Comparison of ENCODE assay signal across 10 cellular contexts in genomic region chr11:47477323-47477722, GRCh38. TPM values are rescaled to one million over a fixed set of nuclear protein-coding genes. Genes with fewer than 3 reads are reported as not detected.
DNase-seq lines count a peak whose midpoint lies in the region; ATAC-seq lines count a peak whose summit lies in the region.
"Had no signal": no experiment of that assay in that cellular context is flagged by ENCODE, and none has a peak within 500 bp of the region (broad histone marks: within the 10 kb centered on the region; RNA-seq: fewer than 3 reads in every experiment).

No MANE protein-coding gene starts in this region.

- no peaks in the 10 kb centered on the region for H3K9me3 ChIP-seq in subcutaneous abdominal adipose tissue (ENCODE audit: control insufficient read depth in 5 of 5, low read length in 5 of 5)
- H3K9me3 ChIP-seq: uterus had no signal

- peaks cover 12% of the 10 kb centered on the region for H3K4me1 Mint-ChIP-seq in activated naive CD4-positive, alpha-beta T cell treated with anti-CD3 and anti-CD28 coated beads for 36 hours (ENCODE audit: low read depth)
- peaks cover 13% of the 10 kb centered on the region for H3K4me1 Mint-ChIP-seq in T-helper 2 cell treated with Interferon-gamma antibody and Interleukin-4, amounts not matched to agents 5 μg/mL and 100 μg/mL, for 36 hours (ENCODE audit: low read depth)

- intact Hi-C loops in activated naive CD4-positive, alpha-beta T cell treated with anti-CD3 and anti-CD28 coated beads for 36 hours (cut with micrococcal nuclease), result loop anchor here (1.0 kb wide), 1 partner anchor 76 kb away; the partner anchor contains the start of gene CELF1

- H3K4me1 ChIP-seq in subcutaneous abdominal adipose tissue (ENCODE audit: control insufficient read depth in 5 of 5, insufficient read depth in 5 of 5, low read length in 5 of 5), result peaks cover 7 to 29% (median 18%) of the 10 kb centered on the region in 5 donors
- H3K4me1 ChIP-seq: uterus had no signal

- ATAC-seq in esophagus mucosa (peak; percentile 91), HG02798 (IDR thresholded peaks at IDR 0.05; ENCODE audit: poor library complexity, unreplicated experiment) (no peak)

- H3K27ac ChIP-seq in subcutaneous abdominal adipose tissue (ENCODE audit: low read depth, low read length), result peak overlapping the region; percentile 49
- H3K27ac ChIP-seq: uterus had no signal

- peaks cover 43% of the 10 kb centered on the region for H3K36me3 Mint-ChIP-seq in activated naive CD4-positive, alpha-beta T cell treated with anti-CD3 and anti-CD28 coated beads for 36 hours (ENCODE audit: low read depth)
- H3K36me3 Mint-ChIP-seq in T-helper 2 cell treated with Interferon-gamma antibody and Interleukin-4, amounts not matched to agents 5 μg/mL and 100 μg/mL, for 36 hours (ENCODE audit: low read depth), result peaks cover 59% of the 10 kb centered on the region

- no peaks in the 10 kb centered on the region for H3K27me3 ChIP-seq in subcutaneous abdominal adipose tissue (ENCODE audit: control insufficient read depth in 5 of 5, insufficient read depth in 4 of 5, low read length in 5 of 5)
- H3K27me3 ChIP-seq: uterus had no signal

- no peak overlapping the region for H3K9ac ChIP-seq in subcutaneous abdominal adipose tissue (ENCODE audit: low read length in 5 of 5)

- no peaks in the 10 kb centered on the region for H3K27me3 Mint-ChIP-seq in activated naive CD4-positive, alpha-beta T cell treated with anti-CD3 and anti-CD28 coated beads for 36 hours (ENCODE audit: low read depth)
- H3K27me3 Mint-ChIP-seq in T-helper 2 cell treated with Interferon-gamma antibody and Interleukin-4, amounts not matched to agents 5 μg/mL and 100 μg/mL, for 36 hours (ENCODE audit: low read depth), result no peaks in the 10 kb centered on the region

- peaks cover 45 to 96% (median 91%) of the 10 kb centered on the region in 5 donors for H3K36me3 ChIP-seq in subcutaneous abdominal adipose tissue (ENCODE audit: control insufficient read depth in 5 of 5, insufficient read depth in 5 of 5, low read length in 5 of 5)
- H3K36me3 ChIP-seq: uterus had no signal

- peak overlapping the region; percentile 46 for H3K27ac Mint-ChIP-seq in activated naive CD4-positive, alpha-beta T cell treated with anti-CD3 and anti-CD28 coated beads for 36 hours
- peak overlapping the region; percentile 18 for H3K27ac Mint-ChIP-seq in T-helper 2 cell treated with Interferon-gamma antibody and Interleukin-4, amounts not matched to agents 5 μg/mL and 100 μg/mL, for 36 hours

- DNase-seq in activated naive CD4-positive, alpha-beta T cell treated with anti-CD3 and anti-CD28 coated beads for 36 hours, result peak; percentile 30
- no peak for DNase-seq in activated naive CD4-positive, alpha-beta T cell treated with Interleukin-2 at 50 U/mL for 16 hours
- DNase-seq in T-helper 2 cell treated with Interferon-gamma antibody and Interleukin-4, amounts not matched to agents 5 μg/mL and 100 μg/mL, for 36 hours (ENCODE audit: low spot score), result peak; percentile 34
- DNase-seq in Kasumi-1 (lab: John Stamatoyannopoulos, UW) (no peak), nucleus accumbens (lab: John Stamatoyannopoulos, UW) (no peak)
- DNase-seq: AML-193, uterus had no signal

- H3K9me3 Mint-ChIP-seq in activated naive CD4-positive, alpha-beta T cell treated with anti-CD3 and anti-CD28 coated beads for 36 hours, result no peaks in the 10 kb centered on the region
- H3K9me3 Mint-ChIP-seq in T-helper 2 cell treated with Interferon-gamma antibody and Interleukin-4, amounts not matched to agents 5 μg/mL and 100 μg/mL, for 36 hours, result no peaks in the 10 kb centered on the region

- CTCF ChIA-PET in activated naive CD4-positive, alpha-beta T cell treated with anti-CD3 and anti-CD28 coated beads for 36 hours (lab: Charles Lee), result no interaction called here

- no peak overlapping the region for H3K4me3 ChIP-seq in subcutaneous abdominal adipose tissue (ENCODE audit: low read depth in 1 of 5, low read length in 5 of 5)
- H3K4me3 ChIP-seq: uterus had no signal

- no peak overlapping the region for H3K4me3 Mint-ChIP-seq in activated naive CD4-positive, alpha-beta T cell treated with anti-CD3 and anti-CD28 coated beads for 36 hours
- H3K4me3 Mint-ChIP-seq in T-helper 2 cell treated with Interferon-gamma antibody and Interleukin-4, amounts not matched to agents 5 μg/mL and 100 μg/mL, for 36 hours, result no peak overlapping the region

RNA-seq across cellular contexts. Expression of gene RAPSN, which starts 28.4 kb away (rescaled TPM):
- total RNA-seq in activated naive CD4-positive, alpha-beta T cell treated with anti-CD3 and anti-CD28 coated beads for 36 hours, result not detected
- total RNA-seq in esophagus mucosa, result 0.44 TPM

RNA-seq across cellular contexts. Expression of gene PSMC3, which starts 51.1 kb away (rescaled TPM):
- total RNA-seq in activated naive CD4-positive, alpha-beta T cell treated with anti-CD3 and anti-CD28 coated beads for 36 hours, result 100 to 1,000 TPM; 127 to 129 TPM
- total RNA-seq in esophagus mucosa, result 88.2 TPM

Comparison
In these comparisons a context has a peak if more than half of its experiments do, and no peak if none do; other contexts are left out.
1. DNase-seq: peak in activated naive CD4-positive, alpha-beta T cell treated with anti-CD3 and anti-CD28 coated beads for 36 hours (single experiment) and T-helper 2 cell treated with Interferon-gamma antibody and Interleukin-4, amounts not matched to agents 5 μg/mL and 100 μg/mL, for 36 hours (single experiment); none in activated naive CD4-positive, alpha-beta T cell treated with Interleukin-2 at 50 U/mL for 16 hours (single experiment), Kasumi-1 (0 of 2) and nucleus accumbens (0 of 56).